30 cellular contexts compared by ENCODE assay signal in genomic region chr1:39088658-39089057, GRCh38.
A peak's percentile ranks its signal among the peaks of the same experiment; 100 is the strongest.
DNase-seq lines count a peak whose midpoint lies in the region; ATAC-seq and TF ChIP-seq lines count a peak whose summit lies in the region.
"Had no signal": no experiment of that assay in that cellular context is flagged by ENCODE, and none has a peak within 500 bp of the region (broad histone marks: within the 10 kb centered on the region; RNA-seq: fewer than 3 reads in every experiment).

No MANE protein-coding gene starts in this region.

- H3K4me2 ChIP-seq in DOHH2 (ENCODE audit: low read length) (no peak overlapping the region), neural cell (ENCODE audit: low read length) (no peak overlapping the region)

- no peak for TF ChIP-seq EP300 in neural cell (conservative IDR thresholded peaks at IDR 0.05; ENCODE audit: poor library complexity, severe bottlenecking)

- H3K79me2 ChIP-seq in DOHH2 (ENCODE audit: control insufficient read depth, low read length): no peaks in the 10 kb centered on the region
- peaks cover 25% of the 10 kb centered on the region for H3K79me2 ChIP-seq in neural cell (replicated peaks; ENCODE audit: insufficient read depth, low read length)

- H3K9me2 ChIP-seq in DOHH2 (replicated peaks; ENCODE audit: control insufficient read depth, low read length): no peaks in the 10 kb centered on the region
- H3K9me2 ChIP-seq in neural cell (ENCODE audit: insufficient read depth, low read length): no peaks in the 10 kb centered on the region

- H3K9me3 ChIP-seq in DOHH2 (ENCODE audit: control insufficient read depth, insufficient read depth, low read length) (no peaks in the 10 kb centered on the region), neural cell (ENCODE audit: low read length) (no peaks in the 10 kb centered on the region)
- H3K9me3 ChIP-seq: psoas muscle, sigmoid colon, upper lobe of right lung had no signal

- no peak overlapping the region for H3K9ac ChIP-seq in neural cell (ENCODE audit: low read length)

- H3K27me3 Mint-ChIP-seq in brain: no peaks in the 10 kb centered on the region
- peaks cover 5 to 9% (median 6%) of the 10 kb centered on the region in 5 donors for H3K27me3 Mint-ChIP-seq in naive thymus-derived CD8-positive, alpha-beta T cell
- H3K27me3 Mint-ChIP-seq: activated T-helper 17 cell treated with anti-CD3 and anti-CD28 coated beads, Interleukin-2, amount 50 U/mL, for 72 hours had no signal

- peak overlapping the region in 2 of 5 experiments; percentile 12 to 18 for H3K4me3 Mint-ChIP-seq in brain
- no peak overlapping the region for H3K4me3 Mint-ChIP-seq in naive thymus-derived CD8-positive, alpha-beta T cell
- H3K4me3 Mint-ChIP-seq: activated naive CD4-positive, alpha-beta T cell treated with anti-CD3 and anti-CD28 coated beads, Interleukin-2, amount 50 U/mL, for 24 hours; activated T-helper 17 cell treated with anti-CD3 and anti-CD28 coated beads, Interleukin-2, amount 50 U/mL, for 72 hours had no signal

- H3K9me3 Mint-ChIP-seq in brain: no peaks in the 10 kb centered on the region
- H3K9me3 Mint-ChIP-seq in naive thymus-derived CD8-positive, alpha-beta T cell: no peaks in the 10 kb centered on the region
- H3K9me3 Mint-ChIP-seq: activated naive CD4-positive, alpha-beta T cell treated with anti-CD3 and anti-CD28 coated beads, Interleukin-2, amount 50 U/mL, for 24 hours; activated T-helper 17 cell treated with anti-CD3 and anti-CD28 coated beads, Interleukin-2, amount 50 U/mL, for 72 hours had no signal

- H3K27ac Mint-ChIP-seq in brain: peak overlapping the region in 4 of 5 experiments; percentile 85 to 97 (median 93)
- peak overlapping the region in 2 of 10 donors; percentile 10 to 22 for H3K27ac Mint-ChIP-seq in naive thymus-derived CD8-positive, alpha-beta T cell
- H3K27ac Mint-ChIP-seq: activated naive CD4-positive, alpha-beta T cell treated with anti-CD3 and anti-CD28 coated beads, Interleukin-2, amount 50 U/mL, for 24 hours; activated T-helper 17 cell treated with anti-CD3 and anti-CD28 coated beads, Interleukin-2, amount 50 U/mL, for 72 hours had no signal

- H3K4me1 ChIP-seq in DOHH2 (ENCODE audit: control insufficient read depth, low read length): peaks cover 15% of the 10 kb centered on the region

- DNase-seq in NAMALWA (ENCODE audit: low spot score) (peak; percentile 53), DMS53 treated with DMSO at 0.1 percent for 48 hours (lab: John Stamatoyannopoulos, UW; ENCODE audit: unreplicated experiment) (no peak), iPS-NIHi7 (ENCODE audit: extremely low spot score) (no peak)
- DNase-seq in naive thymus-derived CD8-positive, alpha-beta T cell: no peak
- DNase-seq: activated CD4-positive, alpha-beta T cell treated with anti-CD3 and anti-CD28 coated beads for 4 hours; amniotic stem cell; effector memory CD4-positive, alpha-beta T cell; GM23248; KBM-7; mesendoderm; NCI-H1436; NCI-H2081 treated with DMSO at 0.1 percent for 48 hours; NCI-H226; NCI-H526 treated with DMSO at 0.1 percent for 48 hours; NK-92 treated with Interleukin-12 subunit alpha and Interleukin-12 subunit beta, amount 100 ng/mL, for 24 hours; psoas muscle; sigmoid colon; stimulated activated CD4-positive, alpha-beta T cell treated with anti-CD3 and anti-CD28 coated beads, Interleukin-4, amount 100 ng/mL, for 24 hours; SW 1271; T-helper 9 cell; upper lobe of right lung had no signal

- no peak for TF ChIP-seq RAD21 in neural cell (conservative IDR thresholded peaks at IDR 0.05)

- H3K36me3 Mint-ChIP-seq in brain: peaks cover 48% of the 10 kb centered on the region
- H3K36me3 Mint-ChIP-seq in naive thymus-derived CD8-positive, alpha-beta T cell: no peaks in the 10 kb centered on the region
- H3K36me3 Mint-ChIP-seq: activated naive CD4-positive, alpha-beta T cell treated with anti-CD3 and anti-CD28 coated beads, Interleukin-2, amount 50 U/mL, for 24 hours had no signal

- H3K27me3 ChIP-seq in DOHH2 (ENCODE audit: control insufficient read depth, low read length) (peaks cover 8% of the 10 kb centered on the region), neural cell (ENCODE audit: insufficient read depth, low read depth, low read length) (no peaks in the 10 kb centered on the region)
- H3K27me3 ChIP-seq: sigmoid colon, upper lobe of right lung had no signal

- TF ChIP-seq CTCF in DOHH2 (IDR thresholded peaks at IDR 0.05; ENCODE audit: low read depth, low read length, poor library complexity, severe bottlenecking) (peak; percentile 32), brain (conservative IDR thresholded peaks at IDR 0.05) (no peak), neural cell (IDR thresholded peaks at IDR 0.05; ENCODE audit: poor library complexity, severe bottlenecking) (peak; percentile 24)

- H3K27ac ChIP-seq in DOHH2 (ENCODE audit: low read depth, low read length) (no peak overlapping the region), neural cell (ENCODE audit: low read length) (no peak overlapping the region)
- H3K27ac ChIP-seq: epithelial cell of prostate, GM23248, psoas muscle, upper lobe of right lung, VCaP had no signal

- peaks cover 77% of the 10 kb centered on the region for H3K4me1 Mint-ChIP-seq in brain
- peaks cover 2 to 10% (median 7%) of the 10 kb centered on the region in 4 donors for H3K4me1 Mint-ChIP-seq in naive thymus-derived CD8-positive, alpha-beta T cell

- H3K36me3 ChIP-seq in DOHH2 (ENCODE audit: control insufficient read depth, low read length) (no peaks in the 10 kb centered on the region), neural cell (ENCODE audit: insufficient read depth, low read length) (peaks cover 8% of the 10 kb centered on the region)
- H3K36me3 ChIP-seq: sigmoid colon, upper lobe of right lung had no signal

- H3K4me3 ChIP-seq in DOHH2 (ENCODE audit: low read length) (no peak overlapping the region), neural cell (ENCODE audit: low read length) (no peak overlapping the region)
- H3K4me3 ChIP-seq: GM23248, psoas muscle, sigmoid colon, upper lobe of right lung had no signal

- H3F3A ChIP-seq in DOHH2 (ENCODE audit: control insufficient read depth, insufficient read depth) (no peaks in the 10 kb centered on the region), neural cell (ENCODE audit: insufficient read depth, low read length, poor library complexity, severe bottlenecking) (no peaks in the 10 kb centered on the region)

- POLR2A ChIA-PET in naive thymus-derived CD8-positive, alpha-beta T cell (lab: Charles Lee): interaction anchor here (1.1 kb wide), 1 partner anchor 207 kb away, joined by 3 read pairs; no protein-coding TSS in a partner anchor

- H2AFZ ChIP-seq in neural cell (ENCODE audit: low read depth, low read length): no peak overlapping the region

- ATAC-seq in HG02763 (IDR thresholded peaks at IDR 0.05; ENCODE audit: unreplicated experiment): no peak
- ATAC-seq in naive thymus-derived CD8-positive, alpha-beta T cell: no peak
- ATAC-seq: activated T-helper 17 cell treated with anti-CD3 and anti-CD28 coated beads, Interleukin-2, amount 50 U/mL, for 72 hours; left lobe of liver; psoas muscle; upper lobe of right lung had no signal

- H4K20me1 ChIP-seq in DOHH2 (ENCODE audit: control insufficient read depth, insufficient read depth, low read depth, low read length) (no peaks in the 10 kb centered on the region), neural cell (ENCODE audit: insufficient read depth) (peaks cover 34% of the 10 kb centered on the region)

TF ChIP-seq in neural cell, 6 proteins besides CTCF, POLR2A, EP300 and RAD21:
- TF ChIP-seq REST (IDR thresholded peaks at IDR 0.05; ENCODE audit: borderline replicate concordance) (no peak), SMC3 (conservative IDR thresholded peaks at IDR 0.05; ENCODE audit: poor library complexity) (no peak), EZH2 (IDR thresholded peaks at IDR 0.05; ENCODE audit: borderline replicate concordance, insufficient read depth, low read length, poor library complexity, severe bottlenecking) (no peak), POLR2AphosphoS5 (IDR thresholded peaks at IDR 0.05) (no peak), TAF1 (IDR thresholded peaks at IDR 0.05; ENCODE audit: low read depth) (no peak), MXI1 (conservative IDR thresholded peaks at IDR 0.05; ENCODE audit: poor library complexity, severe bottlenecking) (no peak)

Comparison
In these comparisons a context has a peak if more than half of its experiments do, and no peak if none do; other contexts are left out.
1. CTCF ChIP-seq: peak in DOHH2 (single experiment) and neural cell (single experiment); none in brain (0 of 2).